In genomic region chr5:37767251-37767650, GRCh38 we compare ENCODE assay signal across 29 cellular contexts.
"Had no signal": no experiment of that assay in that cellular context is flagged by ENCODE, and none has a peak within 500 bp of the region (broad histone marks: within the 10 kb centered on the region; RNA-seq: fewer than 3 reads in every experiment).

No MANE protein-coding gene starts in this region.

- DNase-seq: activated CD4-positive, alpha-beta memory T cell treated with anti-CD3 and anti-CD28 coated beads for 36 hours; activated CD4-positive, alpha-beta T cell treated with anti-CD3 and anti-CD28 coated beads for 36 hours; activated CD4-positive, alpha-beta T cell treated with anti-CD3 and anti-CD28 coated beads, Interleukin-2, amount 10 ng/mL, durations not matched to agents 24 days and 14 days; activated CD4-positive, CD25-positive, alpha-beta regulatory T cell; activated CD4-positive, CD25-positive, alpha-beta regulatory T cell treated with anti-CD3 and anti-CD28 coated beads, Interleukin-2, amount 50 U/mL, for 72 hours; activated CD8-positive, alpha-beta memory T cell treated with anti-CD3 and anti-CD28 coated beads, Interleukin-2, amount 10 ng/mL, durations not matched to agents 7 days and 5 days; activated CD8-positive, alpha-beta memory T cell treated with anti-CD3 and anti-CD28 coated beads, Interleukin-2, amount 50 U/mL, for 4 hours; activated CD8-positive, alpha-beta T cell treated with anti-CD3 and anti-CD28 coated beads, Interleukin-2, amount 10 ng/mL, durations not matched to agents 7 days and 5 days; activated effector memory CD4-positive, alpha-beta T cell treated with anti-CD3 and anti-CD28 coated beads, Interleukin-2, amount 50 U/mL, for 16 hours; activated naive CD4-positive, alpha-beta T cell treated with anti-CD3 and anti-CD28 coated beads, Interleukin-2, amount 10 ng/mL, durations not matched to agents 7 days and 5 days; activated naive CD8-positive, alpha-beta T cell treated with anti-CD3 and anti-CD28 coated beads, Interleukin-2, amount 10 ng/mL, durations not matched to agents 7 days and 5 days; activated T-cell treated with anti-CD3 and anti-CD28 coated beads, Interleukin-2, amount 50 U/mL, for 1 hour; activated T-cell treated with anti-CD3 and anti-CD28 coated beads, Interleukin-2, amount 50 U/mL, for 48 hours; brain microvascular endothelial cell; colonic mucosa; effector memory CD4-positive, alpha-beta T cell; erythroblast; foreskin keratinocyte; gastrocnemius medialis; glutamatergic neuron; heart left ventricle; T-helper 1 cell; T-helper 17 cell; T1000 had no signal

- H3K27me3 Mint-ChIP-seq: activated CD4-positive, alpha-beta T cell treated with anti-CD3 and anti-CD28 coated beads, Interleukin-2, amount 10 ng/mL, durations not matched to agents 24 days and 14 days; activated CD8-positive, alpha-beta memory T cell treated with anti-CD3 and anti-CD28 coated beads, Interleukin-2, amount 10 ng/mL, durations not matched to agents 7 days and 5 days; activated naive CD4-positive, alpha-beta T cell treated with anti-CD3 and anti-CD28 coated beads, Interleukin-2, amount 10 ng/mL, durations not matched to agents 7 days and 5 days; activated naive CD8-positive, alpha-beta T cell treated with anti-CD3 and anti-CD28 coated beads, Interleukin-2, amount 10 ng/mL, durations not matched to agents 7 days and 5 days had no signal

- H3K36me3 Mint-ChIP-seq: activated CD4-positive, alpha-beta memory T cell treated with anti-CD3 and anti-CD28 coated beads for 36 hours; activated CD8-positive, alpha-beta memory T cell treated with anti-CD3 and anti-CD28 coated beads, Interleukin-2, amount 10 ng/mL, durations not matched to agents 7 days and 5 days; activated naive CD4-positive, alpha-beta T cell treated with anti-CD3 and anti-CD28 coated beads, Interleukin-2, amount 10 ng/mL, durations not matched to agents 7 days and 5 days; activated naive CD4-positive, alpha-beta T cell treated with anti-CD3 and anti-CD28 coated beads, Interleukin-2, amount 50 U/mL, for 72 hours; activated naive CD8-positive, alpha-beta T cell treated with anti-CD3 and anti-CD28 coated beads, Interleukin-2, amount 10 ng/mL, durations not matched to agents 7 days and 5 days had no signal

- H3K4me3 Mint-ChIP-seq: activated CD4-positive, alpha-beta memory T cell treated with anti-CD3 and anti-CD28 coated beads for 36 hours; activated CD4-positive, alpha-beta T cell treated with anti-CD3 and anti-CD28 coated beads for 36 hours; activated CD4-positive, alpha-beta T cell treated with anti-CD3 and anti-CD28 coated beads, Interleukin-2, amount 10 ng/mL, durations not matched to agents 24 days and 14 days; activated CD8-positive, alpha-beta memory T cell treated with anti-CD3 and anti-CD28 coated beads, Interleukin-2, amount 10 ng/mL, durations not matched to agents 7 days and 5 days; activated CD8-positive, alpha-beta T cell treated with anti-CD3 and anti-CD28 coated beads, Interleukin-2, amount 10 ng/mL, durations not matched to agents 7 days and 5 days; activated naive CD4-positive, alpha-beta T cell treated with anti-CD3 and anti-CD28 coated beads, Interleukin-2, amount 10 ng/mL, durations not matched to agents 7 days and 5 days; activated naive CD8-positive, alpha-beta T cell treated with anti-CD3 and anti-CD28 coated beads, Interleukin-2, amount 10 ng/mL, durations not matched to agents 7 days and 5 days; activated T-helper 1 cell treated with anti-CD3 and anti-CD28 coated beads, Interleukin-12 subunit alpha, Interleukin-12 subunit beta, Interleukin-2, Interleukin-4 antibody, amounts not matched to agents 30 ng/mL and 10 ng/mL and 1 ng/mL, durations not matched to agents 14 hours and 24 hours and 36 hours; T-helper 17 cell; T-helper 2 cell treated with Interferon-gamma antibody and Interleukin-4, amounts not matched to agents 5 μg/mL and 100 μg/mL, for 36 hours had no signal

- H3K36me3 ChIP-seq: brain microvascular endothelial cell, colonic mucosa, esophagus muscularis mucosa, gastrocnemius medialis, heart left ventricle had no signal

- H3K27ac ChIP-seq: brain microvascular endothelial cell, colonic mucosa, esophagus muscularis mucosa, foreskin keratinocyte, gastrocnemius medialis, heart left ventricle had no signal

- H3K9me3 Mint-ChIP-seq: activated CD4-positive, alpha-beta memory T cell treated with anti-CD3 and anti-CD28 coated beads for 36 hours; activated naive CD4-positive, alpha-beta T cell treated with anti-CD3 and anti-CD28 coated beads, Interleukin-2, amount 10 ng/mL, durations not matched to agents 7 days and 5 days; activated naive CD4-positive, alpha-beta T cell treated with anti-CD3 and anti-CD28 coated beads, Interleukin-2, amount 50 U/mL, for 72 hours; activated naive CD8-positive, alpha-beta T cell treated with anti-CD3 and anti-CD28 coated beads, Interleukin-2, amount 10 ng/mL, durations not matched to agents 7 days and 5 days; activated T-helper 1 cell treated with anti-CD3 and anti-CD28 coated beads, Interleukin-12 subunit alpha, Interleukin-12 subunit beta, Interleukin-2, Interleukin-4 antibody, amounts not matched to agents 30 ng/mL and 10 ng/mL and 1 ng/mL, durations not matched to agents 14 hours and 24 hours and 36 hours; activated T-helper 2 cell treated with anti-CD3 and anti-CD28 coated beads, Interferon-gamma antibody, Interleukin-2, Interleukin-4, amounts not matched to agents 10 μg/mL and 5 μg/mL and 100 μg/mL, durations not matched to agents 14 hours and 24 hours and 36 hours; T-helper 2 cell treated with Interferon-gamma antibody and Interleukin-4, amounts not matched to agents 5 μg/mL and 100 μg/mL, for 36 hours had no signal

- H3K4me1 Mint-ChIP-seq: activated CD4-positive, alpha-beta T cell treated with anti-CD3 and anti-CD28 coated beads for 36 hours; activated CD4-positive, alpha-beta T cell treated with anti-CD3 and anti-CD28 coated beads, Interleukin-2, amount 10 ng/mL, durations not matched to agents 24 days and 14 days; activated naive CD4-positive, alpha-beta T cell treated with anti-CD3 and anti-CD28 coated beads, Interleukin-2, amount 10 ng/mL, durations not matched to agents 7 days and 5 days; activated naive CD8-positive, alpha-beta T cell treated with anti-CD3 and anti-CD28 coated beads, Interleukin-2, amount 10 ng/mL, durations not matched to agents 7 days and 5 days; T-helper 17 cell had no signal

- H3K9me3 ChIP-seq: colonic mucosa, esophagus muscularis mucosa, gastrocnemius medialis, heart left ventricle had no signal

- ATAC-seq: activated CD4-positive, alpha-beta T cell treated with anti-CD3 and anti-CD28 coated beads for 36 hours; activated CD8-positive, alpha-beta memory T cell treated with anti-CD3 and anti-CD28 coated beads, Interleukin-2, amount 10 ng/mL, durations not matched to agents 7 days and 5 days; activated CD8-positive, alpha-beta T cell treated with anti-CD3 and anti-CD28 coated beads, Interleukin-2, amount 10 ng/mL, durations not matched to agents 7 days and 5 days; activated naive CD4-positive, alpha-beta T cell treated with anti-CD3 and anti-CD28 coated beads, Interleukin-2, amount 50 U/mL, for 72 hours; foreskin keratinocyte; gastrocnemius medialis; heart left ventricle; T-helper 17 cell had no signal

- H3K4me1 ChIP-seq: colonic mucosa, gastrocnemius medialis, heart left ventricle had no signal

- H3K27ac Mint-ChIP-seq: activated CD4-positive, alpha-beta memory T cell treated with anti-CD3 and anti-CD28 coated beads for 36 hours; activated CD4-positive, alpha-beta T cell treated with anti-CD3 and anti-CD28 coated beads for 36 hours; activated CD4-positive, alpha-beta T cell treated with anti-CD3 and anti-CD28 coated beads, Interleukin-2, amount 10 ng/mL, durations not matched to agents 24 days and 14 days; activated CD8-positive, alpha-beta memory T cell treated with anti-CD3 and anti-CD28 coated beads, Interleukin-2, amount 10 ng/mL, durations not matched to agents 7 days and 5 days; activated CD8-positive, alpha-beta T cell treated with anti-CD3 and anti-CD28 coated beads, Interleukin-2, amount 10 ng/mL, durations not matched to agents 7 days and 5 days; activated naive CD4-positive, alpha-beta T cell treated with anti-CD3 and anti-CD28 coated beads, Interleukin-2, amount 10 ng/mL, durations not matched to agents 7 days and 5 days; activated naive CD4-positive, alpha-beta T cell treated with anti-CD3 and anti-CD28 coated beads, Interleukin-2, amount 50 U/mL, for 72 hours; activated naive CD8-positive, alpha-beta T cell treated with anti-CD3 and anti-CD28 coated beads, Interleukin-2, amount 10 ng/mL, durations not matched to agents 7 days and 5 days; activated T-helper 1 cell treated with anti-CD3 and anti-CD28 coated beads, Interleukin-12 subunit alpha, Interleukin-12 subunit beta, Interleukin-2, Interleukin-4 antibody, amounts not matched to agents 30 ng/mL and 10 ng/mL and 1 ng/mL, durations not matched to agents 14 hours and 24 hours and 36 hours; activated T-helper 2 cell treated with anti-CD3 and anti-CD28 coated beads, Interferon-gamma antibody, Interleukin-2, Interleukin-4, amounts not matched to agents 10 μg/mL and 5 μg/mL and 100 μg/mL, durations not matched to agents 14 hours and 24 hours and 36 hours; T-helper 17 cell; T-helper 2 cell treated with Interferon-gamma antibody and Interleukin-4, amounts not matched to agents 5 μg/mL and 100 μg/mL, for 36 hours had no signal

- H3K27me3 ChIP-seq: brain microvascular endothelial cell, colonic mucosa, esophagus muscularis mucosa, foreskin keratinocyte, gastrocnemius medialis, heart left ventricle had no signal

- H3K4me3 ChIP-seq: colonic mucosa, esophagus muscularis mucosa, gastrocnemius medialis, heart left ventricle had no signal
